In the genomic region with DNA sequence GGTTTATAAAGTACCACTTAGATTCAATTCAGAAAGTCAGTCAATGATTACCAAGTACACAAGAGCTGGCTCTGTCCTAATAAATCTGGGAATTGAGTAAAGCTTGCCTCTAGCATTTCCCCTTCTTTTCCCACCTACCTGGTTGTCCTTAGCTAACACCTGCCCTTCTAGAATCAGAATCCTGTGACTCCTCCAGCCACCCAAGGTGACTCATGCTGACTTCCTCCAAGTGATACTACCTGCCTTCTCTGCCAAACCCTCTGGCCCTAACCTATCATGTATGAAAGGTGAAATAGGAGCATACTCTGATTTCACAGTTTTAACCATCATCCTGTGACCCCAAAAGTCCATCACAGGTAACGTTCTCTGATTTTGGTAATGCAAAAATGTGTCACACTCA, we compare ENCODE assay signal across 1 cellular context.
TF ChIP-seq lines count a peak whose summit lies in the region.

No MANE protein-coding gene starts in this region.

TF ChIP-seq in WTC11, 78 proteins besides CTCF, POLR2A, EP300 and RAD21 (continued from another document):
- TF ChIP-seq, protein P1, sequence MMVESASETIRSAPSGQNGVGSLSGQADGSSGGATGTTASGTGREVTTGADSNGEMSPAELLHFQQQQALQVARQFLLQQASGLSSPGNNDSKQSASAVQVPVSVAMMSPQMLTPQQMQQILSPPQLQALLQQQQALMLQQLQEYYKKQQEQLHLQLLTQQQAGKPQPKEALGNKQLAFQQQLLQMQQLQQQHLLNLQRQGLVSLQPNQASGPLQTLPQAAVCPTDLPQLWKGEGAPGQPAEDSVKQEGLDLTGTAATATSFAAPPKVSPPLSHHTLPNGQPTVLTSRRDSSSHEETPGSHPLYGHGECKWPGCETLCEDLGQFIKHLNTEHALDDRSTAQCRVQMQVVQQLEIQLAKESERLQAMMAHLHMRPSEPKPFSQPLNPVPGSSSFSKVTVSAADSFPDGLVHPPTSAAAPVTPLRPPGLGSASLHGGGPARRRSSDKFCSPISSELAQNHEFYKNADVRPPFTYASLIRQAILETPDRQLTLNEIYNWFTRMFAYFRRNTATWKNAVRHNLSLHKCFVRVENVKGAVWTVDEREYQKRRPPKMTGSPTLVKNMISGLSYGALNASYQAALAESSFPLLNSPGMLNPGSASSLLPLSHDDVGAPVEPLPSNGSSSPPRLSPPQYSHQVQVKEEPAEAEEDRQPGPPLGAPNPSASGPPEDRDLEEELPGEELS (CRISPR knock-in tag; IDR thresholded peaks at IDR 0.05): no peak
- TF ChIP-seq MYBL2 (CRISPR knock-in tag; IDR thresholded peaks at IDR 0.05) (no peak), TEAD4 (CRISPR knock-in tag; IDR thresholded peaks at IDR 0.05) (no peak)
